In genomic region chr1:42767510-42767924, GRCh38 we compare ENCODE assay signal across 8 cellular contexts. TPM values are rescaled to one million over a fixed set of nuclear protein-coding genes. Genes with fewer than 3 reads are reported as not detected.
DNase-seq lines count a peak whose midpoint lies in the region; ATAC-seq and TF ChIP-seq lines count a peak whose summit lies in the region.

No MANE protein-coding gene starts in this region.

- ATAC-seq in GM18867 (IDR thresholded peaks at IDR 0.05; ENCODE audit: unreplicated experiment) (peak; percentile 32), HG02885 (IDR thresholded peaks at IDR 0.05; ENCODE audit: poor library complexity, unreplicated experiment) (no peak)

- POLR2A ChIA-PET in HEK293 (lab: Yijun Ruan, JAX) = interaction anchor here (0.5 to 3.4 kb wide), 31 partner anchors 9 to 884 kb away, joined by 3 to 35 read pairs (median 6); partner anchors contain the start of genes CCDC30, ERMAP, PPIH and SLC2A1

- H3K4me3 Mint-ChIP-seq in endothelial cell (ENCODE audit: unreplicated experiment) (peak overlapping the region; percentile 95), neural crest cell (peak overlapping the region; percentile 100)

- H3K27ac Mint-ChIP-seq in endothelial cell (ENCODE audit: unreplicated experiment) = peak overlapping the region; percentile 70
- peak overlapping the region; percentile 89 for H3K27ac Mint-ChIP-seq in neural crest cell (ENCODE audit: unreplicated experiment)

- H3K27me3 Mint-ChIP-seq in endothelial cell (ENCODE audit: unreplicated experiment) (peaks cover 5% of the 10 kb centered on the region), neural crest cell (ENCODE audit: low read depth) (no peaks in the 10 kb centered on the region)

- peak overlapping the region; percentile 97 for H3K9ac ChIP-seq in NT2/D1 (ENCODE audit: insufficient read length, low read depth)

- peak overlapping the region; percentile 54; the same call in 1 of the 2 replicates for H3K27ac ChIP-seq in HEK293 (ENCODE audit: extremely low read depth, low read depth, low read length)

- H3K4me3 ChIP-seq in HEK293 (ENCODE audit: low read depth, low read length) = peak overlapping the region; percentile 100
- peak overlapping the region; percentile 100 for H3K4me3 ChIP-seq in NT2/D1 (ENCODE audit: insufficient read length, low read depth)

- no peaks in the 10 kb centered on the region for H3K4me1 ChIP-seq in HEK293 (ENCODE audit: control insufficient read depth, insufficient read depth, low read length)
- peaks cover 2% of the 10 kb centered on the region for H3K4me1 ChIP-seq in NT2/D1 (ENCODE audit: insufficient read depth, insufficient read length)

- H3K9me3 ChIP-seq in HEK293 (ENCODE audit: control insufficient read depth, insufficient read depth, low read depth, low read length) (no peaks in the 10 kb centered on the region), NT2/D1 (ENCODE audit: insufficient read depth, low read length) (no peaks in the 10 kb centered on the region)

- H3K36me3 ChIP-seq in HEK293 (ENCODE audit: control insufficient read depth in 2 of 2, insufficient read depth in 1 of 2, low read length in 2 of 2) (peaks cover 8 to 9% of the 10 kb centered on the region in 2 experiments; a peak in 2 of 3 replicates), NT2/D1 (ENCODE audit: insufficient read depth, insufficient read length, low read length) (peaks cover 28% of the 10 kb centered on the region)

- H3K9me3 Mint-ChIP-seq in endothelial cell (ENCODE audit: unreplicated experiment) (no peaks in the 10 kb centered on the region), neural crest cell (no peaks in the 10 kb centered on the region)

- H3K27me3 ChIP-seq in NT2/D1 (ENCODE audit: insufficient read depth, insufficient read length) = no peaks in the 10 kb centered on the region

- CTCF ChIA-PET in HEK293 (lab: Yijun Ruan, JAX) = interaction anchor here (0.6 to 4.7 kb wide), 9 partner anchors 10 to 422 kb away, joined by 3 to 19 read pairs (median 4); no protein-coding TSS in a partner anchor

- H3K36me3 Mint-ChIP-seq in endothelial cell (ENCODE audit: low read depth, unreplicated experiment) = peaks cover 8% of the 10 kb centered on the region
- peaks cover 3% of the 10 kb centered on the region for H3K36me3 Mint-ChIP-seq in neural crest cell (ENCODE audit: low read depth)

- DNase-seq in NT2/D1 (ENCODE audit: low read depth, low spot score) = no peak
- DNase-seq in endothelial cell (ENCODE audit: low spot score) = no peak
- DNase-seq in neural crest cell (ENCODE audit: low read depth, low spot score) = no peak
- no peak for DNase-seq in NK-92 treated with Interleukin-12 subunit alpha and Interleukin-12 subunit beta, amount 100 ng/mL, for 24 hours (lab: John Stamatoyannopoulos, UW)
- no peak for DNase-seq in NCI-H146 (lab: John Stamatoyannopoulos, UW)

- peaks cover 13% of the 10 kb centered on the region for H3K4me1 Mint-ChIP-seq in endothelial cell (ENCODE audit: unreplicated experiment)
- peaks cover 27% of the 10 kb centered on the region for H3K4me1 Mint-ChIP-seq in neural crest cell

- TF ChIP-seq CTCF in HEK293 (tag by site-specific recombination; IDR thresholded peaks at IDR 0.05) (no peak; the same call in 1 of the 2 replicates), endothelial cell (IDR thresholded peaks at IDR 0.05; ENCODE audit: unreplicated experiment) (no peak), neural crest cell (conservative IDR thresholded peaks at IDR 0.05) (no peak)

TF ChIP-seq in HEK293, 187 proteins besides CTCF, POLR2A, EP300 and RAD21 (continues in another document):
- no peak for TF ChIP-seq ZNF658 (tag by site-specific recombination; IDR thresholded peaks at IDR 0.05)
- no peak for TF ChIP-seq ZNF48 (tag by site-specific recombination; IDR thresholded peaks at IDR 0.05)
- TF ChIP-seq ZNF654 (tag by site-specific recombination; IDR thresholded peaks at IDR 0.05; ENCODE audit: low read depth) = no peak
- no peak for TF ChIP-seq ZNF645 (tag by site-specific recombination; IDR thresholded peaks at IDR 0.05)
- no peak for TF ChIP-seq ZNF629 (tag by site-specific recombination; IDR thresholded peaks at IDR 0.05)
- 0 out of 2 replicates have a peak, but pooled peaks have one; percentile 64 for TF ChIP-seq YY2 (tag by site-specific recombination; IDR thresholded peaks at IDR 0.05)
- no peak for TF ChIP-seq ZNF157 (tag by site-specific recombination; IDR thresholded peaks at IDR 0.05)
- TF ChIP-seq ZNF324 (tag by site-specific recombination; IDR thresholded peaks at IDR 0.05) = 0 out of 2 replicates have a peak, but pooled peaks have one; percentile 82
- TF ChIP-seq KLF7 (tag by site-specific recombination; IDR thresholded peaks at IDR 0.05; ENCODE audit: borderline replicate concordance) = no peak
- no peak for TF ChIP-seq MYNN (tag by site-specific recombination; IDR thresholded peaks at IDR 0.05; ENCODE audit: borderline replicate concordance)
- no peak for TF ChIP-seq ZNF416 (tag by site-specific recombination; IDR thresholded peaks at IDR 0.05)
- no peak for TF ChIP-seq TCF7L2 (IDR thresholded peaks at IDR 0.05; ENCODE audit: borderline replicate concordance, low read depth, low read length)
- no peak for TF ChIP-seq INSM2 (tag by site-specific recombination; IDR thresholded peaks at IDR 0.05)
- TF ChIP-seq ZNF132 (tag by site-specific recombination; IDR thresholded peaks at IDR 0.05; ENCODE audit: borderline replicate concordance) = no peak
- TF ChIP-seq ZNF561 (tag by site-specific recombination; IDR thresholded peaks at IDR 0.05; ENCODE audit: borderline replicate concordance) = peak; percentile 65; the same call in 1 of the 2 replicates
- TF ChIP-seq EGR2 (tag by site-specific recombination; IDR thresholded peaks at IDR 0.05; ENCODE audit: low read depth) = no peak
- no peak for TF ChIP-seq ZNF610 (tag by site-specific recombination; IDR thresholded peaks at IDR 0.05; ENCODE audit: borderline replicate concordance)
- no peak for TF ChIP-seq ZNF623 (tag by site-specific recombination; IDR thresholded peaks at IDR 0.05)
- no peak for TF ChIP-seq ZNF529 (tag by site-specific recombination; IDR thresholded peaks at IDR 0.05; ENCODE audit: insufficient replicate concordance)
- no peak for TF ChIP-seq RBAK (tag by site-specific recombination; IDR thresholded peaks at IDR 0.05)
- peak; percentile 67 for TF ChIP-seq KLF9 (tag by site-specific recombination; IDR thresholded peaks at IDR 0.05; ENCODE audit: low read depth)
- TF ChIP-seq ZBTB10 (tag by site-specific recombination; IDR thresholded peaks at IDR 0.05) = 0 out of 2 replicates have a peak, but pooled peaks have one; percentile 48
- TF ChIP-seq ZNF24 (tag by site-specific recombination; IDR thresholded peaks at IDR 0.05) = no peak
- no peak for TF ChIP-seq ZNF558 (tag by site-specific recombination; IDR thresholded peaks at IDR 0.05)
- TF ChIP-seq ZBTB20 (tag by site-specific recombination; IDR thresholded peaks at IDR 0.05) = peak; percentile 12; the same call in 1 of the 2 replicates

RNA-seq across cellular contexts. Expression of gene C1orf50, which starts 0.5 kb away (rescaled TPM):
- 11.3 TPM for total RNA-seq in endothelial cell (ENCODE audit: unreplicated experiment)
- 9.7 and 13.6 TPM in 2 replicates for total RNA-seq in neural crest cell

RNA-seq across cellular contexts. Expression of gene P3H1, which starts 0.7 kb away (rescaled TPM):
- 178 TPM for total RNA-seq in endothelial cell (ENCODE audit: unreplicated experiment)
- total RNA-seq in neural crest cell = 77.2 and 88.6 TPM in 2 replicates

RNA-seq across cellular contexts. Expression of gene TMEM269, which starts 17.3 kb away (rescaled TPM):
- 0.38 TPM for total RNA-seq in endothelial cell (ENCODE audit: unreplicated experiment)
- 0.70 and 0.91 TPM in 2 replicates for total RNA-seq in neural crest cell

RNA-seq across cellular contexts. Expression of gene CLDN19, which starts 27.5 kb away (rescaled TPM):
- total RNA-seq in endothelial cell (ENCODE audit: unreplicated experiment) (not detected), neural crest cell (0.14 and 0.19 TPM in 2 replicates)

RNA-seq across cellular contexts. Expression of gene ERMAP, which starts 49.4 kb away (rescaled TPM):
- 12.4 TPM for total RNA-seq in endothelial cell (ENCODE audit: unreplicated experiment)
- 7.1 and 8.8 TPM in 2 replicates for total RNA-seq in neural crest cell
